20 cellular contexts compared by ENCODE assay signal in the genomic region with DNA sequence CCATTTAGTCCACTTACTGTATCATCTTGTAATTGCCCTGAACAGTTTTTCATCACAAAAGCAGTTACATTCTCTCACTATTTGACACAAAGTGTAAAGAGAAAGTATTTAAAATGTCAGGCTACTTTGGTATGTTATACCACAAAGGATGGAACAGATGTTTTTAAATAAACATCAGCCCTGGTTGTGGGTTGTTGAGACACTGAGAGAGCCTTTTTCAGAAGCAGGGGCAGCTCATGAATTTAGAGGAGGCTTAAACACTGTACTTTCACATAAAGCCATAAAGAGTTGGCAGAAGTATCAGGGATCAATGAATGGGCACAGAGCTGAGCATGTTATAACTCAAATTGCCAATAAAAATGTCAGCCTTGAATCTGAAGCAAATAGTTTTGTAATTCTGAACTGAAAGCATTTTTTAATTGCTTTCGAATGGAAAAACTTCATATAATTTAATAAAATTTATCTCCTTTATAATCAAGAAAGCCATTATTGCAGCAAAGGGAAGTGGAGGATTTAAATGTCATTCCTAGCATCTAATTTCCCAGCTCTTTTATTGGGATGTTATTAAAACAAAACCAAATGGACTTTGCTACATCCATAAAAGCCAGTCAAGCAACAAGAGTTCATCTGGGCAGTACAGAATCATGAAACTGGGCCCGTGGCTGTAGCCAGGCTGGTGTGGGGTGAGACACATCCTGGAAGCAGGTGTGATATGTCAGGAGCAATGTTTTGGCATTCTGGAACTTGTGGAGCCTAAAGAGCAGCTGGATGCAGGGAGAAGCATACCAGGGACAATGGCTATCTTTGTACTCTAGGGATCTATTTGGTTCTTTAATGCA.
DNase-seq lines count a peak whose midpoint lies in the region; FAIRE-seq lines count a peak whose summit lies in the region.
"Had no signal": no experiment of that assay in that cellular context is flagged by ENCODE, and none has a peak within 500 bp of the region (broad histone marks: within the 10 kb centered on the region; RNA-seq: fewer than 3 reads in every experiment).

No MANE protein-coding gene starts in this region.

- DNase-seq in AG20443 (ENCODE audit: low spot score) (peak; percentile 55), HTR-8/SVneo (ENCODE audit: insufficient read length, low spot score) (no peak), epidermal melanocyte (ENCODE audit: insufficient read length, low spot score) (peak; percentile 21), myocyte (ENCODE audit: low read depth) (peak; percentile 22), NCI-H446 (lab: John Stamatoyannopoulos, UW) (no peak), HPDE6-E6E7 (ENCODE audit: extremely low spot score) (no peak)
- no peak for DNase-seq in activated CD8-positive, alpha-beta memory T cell treated with anti-CD3 and anti-CD28 coated beads for 24 hours
- no peak for DNase-seq in stimulated activated CD4-positive, alpha-beta T cell treated with anti-CD3 and anti-CD28 coated beads, Interleukin-4, amount 100 ng/mL, for 24 hours
- DNase-seq: activated CD4-positive, alpha-beta T cell treated with anti-CD3 and anti-CD28 coated beads for 48 hours; activated CD8-positive, alpha-beta memory T cell treated with anti-CD3 and anti-CD28 coated beads, Interleukin-2, amount 50 U/mL, for 48 hours; activated effector memory CD4-positive, alpha-beta T cell treated with anti-CD3 and anti-CD28 coated beads, Interleukin-2, amount 50 U/mL, for 16 hours; effector memory CD8-positive, alpha-beta T cell; GDM1; left cardiac atrium; NCI-H1694; NCI-H226; NK-92 treated with Interleukin-12 subunit alpha and Interleukin-12 subunit beta, amount 100 ng/mL, for 24 hours; occipital lobe had no signal

- FAIRE-seq in HTR-8/SVneo (lab: Jason Lieb, UNC), result peak; percentile 38
- FAIRE-seq: frontal cortex, RCC 7860 had no signal

Comparison
In these comparisons a context has a peak if more than half of its experiments do, and no peak if none do; other contexts are left out.
1. DNase-seq: peak in AG20443 (single experiment), epidermal melanocyte (single experiment) and myocyte (single experiment); none in HTR-8/SVneo (single experiment), NCI-H446 (0 of 2), activated CD8-positive, alpha-beta memory T cell treated with anti-CD3 and anti-CD28 coated beads for 24 hours (single experiment), stimulated activated CD4-positive, alpha-beta T cell treated with anti-CD3 and anti-CD28 coated beads, Interleukin-4, amount 100 ng/mL, for 24 hours (single experiment) and HPDE6-E6E7 (single experiment).